Comparison of ENCODE assay signal across 20 cellular contexts in genomic region chr14:71086571-71086970, GRCh38.
A peak's percentile ranks its signal among the peaks of the same experiment; 100 is the strongest.
DNase-seq lines count a peak whose midpoint lies in the region; ATAC-seq and TF ChIP-seq lines count a peak whose summit lies in the region.
"Had no signal": no experiment of that assay in that cellular context is flagged by ENCODE, and none has a peak within 500 bp of the region (broad histone marks: within the 10 kb centered on the region; RNA-seq: fewer than 3 reads in every experiment).

No MANE protein-coding gene starts in this region.

- WGBS in IMR-90 (ENCODE audit: extremely low coverage in 2 of 2, insufficient read length in 1 of 2), 2 experiments, result 100% methylated on average over 2 of the region's 7 CpGs; no CpG with 5 or more reads in 1 of the 2 experiments

- dilution Hi-C loops in IMR-90 (cut with HindIII; ENCODE audit: low sequenced_read_pairs, unreplicated experiment), result no loop called here

- 0 out of 2 replicates have a peak overlapping the region, but pooled peaks have one; percentile 21 for H3K4ac ChIP-seq in IMR-90 (ENCODE audit: low read depth, low read length)

- CTCF ChIA-PET in CD8-positive, alpha-beta T cell (lab: Charles Lee), result no interaction called here
- CTCF ChIA-PET in IMR-90 (lab: Yijun Ruan, JAX), result no interaction called here

- no peak for TF ChIP-seq POLR2A in IMR-90 (IDR thresholded peaks at IDR 0.05; ENCODE audit: low read depth, low read length)

- TF ChIP-seq RAD21 in IMR-90 (IDR thresholded peaks at IDR 0.05; ENCODE audit: low read length), result no peak

- no peaks in the 10 kb centered on the region for H3K27me3 ChIP-seq in CD8-positive, alpha-beta T cell (ENCODE audit: insufficient read depth, low read length)
- H3K27me3 ChIP-seq in IMR-90 (ENCODE audit: control insufficient read depth, insufficient read depth, low read length) (no peaks in the 10 kb centered on the region), H7 (ENCODE audit: control insufficient read depth, insufficient read depth, low read length) (no peaks in the 10 kb centered on the region)
- H3K27me3 ChIP-seq: neutrophil, SJSA1, thyroid gland had no signal

- H3K56ac ChIP-seq in IMR-90 (ENCODE audit: extremely low read depth, insufficient read depth, low read length), result no peak overlapping the region; the same call in 1 of the 2 replicates

- DNase-seq in CD8-positive, alpha-beta T cell, result no peak
- no peak for DNase-seq in IMR-90
- no peak for DNase-seq in endothelial cell (ENCODE audit: low spot score)
- DNase-seq in nephron progenitor cell, result no peak
- no peak for DNase-seq in H7
- no peak for DNase-seq in NK-92 (lab: John Stamatoyannopoulos, UW; ENCODE audit: unreplicated experiment)
- DNase-seq: activated gamma-delta T cell; aorta; DMS79; NCI-H1436; NCI-H2171; NCI-H748 treated with DMSO at 0.1 percent for 48 hours; PC-3; stimulated activated CD4-positive, alpha-beta T cell treated with anti-CD3 and anti-CD28 coated beads, Interleukin-15, amount 100 ng/mL, for 24 hours; thyroid gland had no signal

- no peak overlapping the region for H2AFZ ChIP-seq in IMR-90 (replicated peaks; ENCODE audit: low read length, poor library complexity)

- no peaks in the 10 kb centered on the region for H3K27me3 Mint-ChIP-seq in CD8-positive, alpha-beta T cell (ENCODE audit: low read depth)
- peaks cover 2% of the 10 kb centered on the region for H3K27me3 Mint-ChIP-seq in endothelial cell (ENCODE audit: unreplicated experiment)
- no peaks in the 10 kb centered on the region for H3K27me3 Mint-ChIP-seq in nephron progenitor cell (ENCODE audit: low read depth, poor library complexity)
- H3K27me3 Mint-ChIP-seq: stimulated activated memory B cell treated with anti-CD40 and anti-IgM and Interleukin-4, amounts not matched to agents 10 μg/mL and 1 μg/mL and 100 μg/mL, for 72 hours had no signal

- no peak overlapping the region for H2AK9ac ChIP-seq in IMR-90 (replicated peaks; ENCODE audit: low read depth, low read length, poor library complexity)

- no TSS peak for BruUV-seq in IMR-90 (replicated peaks; lab: Mats Ljungman, UMichigan)

- POLR2A ChIA-PET in CD8-positive, alpha-beta T cell (lab: Charles Lee), result no interaction called here
- POLR2A ChIA-PET in IMR-90 (lab: Charles Lee; ENCODE audit: unreplicated experiment), result no interaction called here

- peak overlapping the region; percentile 31 for H2BK20ac ChIP-seq in IMR-90 (ENCODE audit: low read depth, low read length)

- H3K9me1 ChIP-seq in IMR-90 (ENCODE audit: insufficient read depth, low read length), result peaks cover 12% of the 10 kb centered on the region

- H3K4me1 Mint-ChIP-seq in CD8-positive, alpha-beta T cell (ENCODE audit: low read depth), result peaks cover 18% of the 10 kb centered on the region
- H3K4me1 Mint-ChIP-seq in endothelial cell (ENCODE audit: unreplicated experiment), result peaks cover 5% of the 10 kb centered on the region
- H3K4me1 Mint-ChIP-seq in nephron progenitor cell, result peaks cover 6% of the 10 kb centered on the region

- peaks cover 13 to 16% of the 10 kb centered on the region in 2 experiments for H3K79me1 ChIP-seq in IMR-90 (ENCODE audit: low read depth in 1 of 2, low read length in 2 of 2)

- peak overlapping the region; percentile 16 for H3K27ac Mint-ChIP-seq in CD8-positive, alpha-beta T cell
- H3K27ac Mint-ChIP-seq in endothelial cell (ENCODE audit: unreplicated experiment) (peak overlapping the region; percentile 51), nephron progenitor cell (peak overlapping the region; percentile 94)
- H3K27ac Mint-ChIP-seq: stimulated activated memory B cell treated with anti-CD40 and anti-IgM and Interleukin-4, amounts not matched to agents 10 μg/mL and 1 μg/mL and 100 μg/mL, for 72 hours had no signal

- H2BK5ac ChIP-seq in IMR-90 (ENCODE audit: low read depth, low read length, poor library complexity, severe bottlenecking), result no peak overlapping the region

- no peaks in the 10 kb centered on the region for H3K9me3 ChIP-seq in CD8-positive, alpha-beta T cell (ENCODE audit: low read length)
- H3K9me3 ChIP-seq in IMR-90 (ENCODE audit: control insufficient read depth, insufficient read depth, low read length), result no peaks in the 10 kb centered on the region
- H3K9me3 ChIP-seq: neutrophil, SJSA1, thyroid gland had no signal

- no peak overlapping the region for H3K27ac ChIP-seq in CD8-positive, alpha-beta T cell (ENCODE audit: low read depth, low read length)
- H3K27ac ChIP-seq in IMR-90 (ENCODE audit: insufficient read depth, low read length), result 0 out of 2 replicates have a peak overlapping the region, but pooled peaks have one; percentile 1
- H3K27ac ChIP-seq: neutrophil, SJSA1, thyroid gland had no signal

- H2BK15ac ChIP-seq in IMR-90 (ENCODE audit: low read depth, low read length), result no peak overlapping the region

- TF ChIP-seq CTCF in CD8-positive, alpha-beta T cell (IDR thresholded peaks at IDR 0.05), result no peak
- TF ChIP-seq CTCF in IMR-90 (conservative IDR thresholded peaks at IDR 0.05; ENCODE audit: low read depth, low read length) (no peak), endothelial cell (IDR thresholded peaks at IDR 0.05; ENCODE audit: unreplicated experiment) (no peak), nephron progenitor cell (IDR thresholded peaks at IDR 0.05) (no peak)

- 0 out of 2 replicates have a peak overlapping the region, but pooled peaks have one; percentile 4 for H2AK5ac ChIP-seq in IMR-90 (ENCODE audit: low read depth, low read length)

- no peak overlapping the region for H3K4me3 Mint-ChIP-seq in CD8-positive, alpha-beta T cell
- H3K4me3 Mint-ChIP-seq in endothelial cell (ENCODE audit: unreplicated experiment) (no peak overlapping the region), nephron progenitor cell (no peak overlapping the region)
- H3K4me3 Mint-ChIP-seq: stimulated activated memory B cell treated with anti-CD40 and anti-IgM and Interleukin-4, amounts not matched to agents 10 μg/mL and 1 μg/mL and 100 μg/mL, for 72 hours had no signal

- no peak overlapping the region for H3K14ac ChIP-seq in IMR-90 (replicated peaks; ENCODE audit: low read depth, low read length)

- no peak overlapping the region for H3K4me2 ChIP-seq in IMR-90 (ENCODE audit: low read depth, low read length)

- no peak overlapping the region for H4K5ac ChIP-seq in IMR-90 (ENCODE audit: low read depth, low read length)

- no peaks in the 10 kb centered on the region for H3K4me1 ChIP-seq in CD8-positive, alpha-beta T cell (ENCODE audit: insufficient read depth, low read length)
- peaks cover 5% of the 10 kb centered on the region; the same call in 1 of the 2 replicates for H3K4me1 ChIP-seq in IMR-90 (ENCODE audit: control insufficient read depth, insufficient read depth, low read length)
- H3K4me1 ChIP-seq: SJSA1, thyroid gland had no signal

- no peak overlapping the region for H3K4me3 ChIP-seq in CD8-positive, alpha-beta T cell (ENCODE audit: low read depth, low read length)
- H3K4me3 ChIP-seq in IMR-90 (ENCODE audit: insufficient read depth, low read depth, low read length), result no peak overlapping the region
- no peak overlapping the region for H3K4me3 ChIP-seq in H7 (ENCODE audit: insufficient read depth, low read depth, low read length)
- H3K4me3 ChIP-seq: lung, SJSA1, thyroid gland had no signal

- no peak overlapping the region for H3K23ac ChIP-seq in IMR-90 (ENCODE audit: low read depth, low read length)

- in situ Hi-C loops in IMR-90 (cut with MboI; ENCODE audit: low sequenced_read_pairs), result no loop called here

- 0 out of 2 replicates have a peak overlapping the region, but pooled peaks have one; percentile 20 for H2BK120ac ChIP-seq in IMR-90 (ENCODE audit: low read depth, low read length)

- H4K8ac ChIP-seq in IMR-90 (ENCODE audit: low read depth in 2 of 2, low read length in 2 of 2), result no peak overlapping the region; a peak in 1 of 4 replicates

- no peak for ATAC-seq in CD8-positive, alpha-beta T cell
- ATAC-seq in IMR-90 (ENCODE audit: low read depth) (no peak), HG03095 (IDR thresholded peaks at IDR 0.05; ENCODE audit: unreplicated experiment) (no peak)
- ATAC-seq: PC-3; stimulated activated memory B cell treated with anti-CD40 and anti-IgM and Interleukin-4, amounts not matched to agents 10 μg/mL and 1 μg/mL and 100 μg/mL, for 72 hours had no signal

- no peaks in the 10 kb centered on the region for H4K20me1 ChIP-seq in IMR-90 (ENCODE audit: insufficient read depth, low read length)

- 0 out of 2 replicates have a peak overlapping the region, but pooled peaks have one; percentile 3 for H4K91ac ChIP-seq in IMR-90 (ENCODE audit: insufficient read depth, low read depth, low read length)

- no peak overlapping the region for H3K18ac ChIP-seq in IMR-90 (ENCODE audit: low read depth, low read length)

- no peaks in the 10 kb centered on the region for H3K9me3 Mint-ChIP-seq in CD8-positive, alpha-beta T cell
- H3K9me3 Mint-ChIP-seq in endothelial cell (ENCODE audit: unreplicated experiment) (no peaks in the 10 kb centered on the region), nephron progenitor cell (peaks cover 4% of the 10 kb centered on the region)
- H3K9me3 Mint-ChIP-seq: stimulated activated memory B cell treated with anti-CD40 and anti-IgM and Interleukin-4, amounts not matched to agents 10 μg/mL and 1 μg/mL and 100 μg/mL, for 72 hours had no signal

- H3K36me3 ChIP-seq in CD8-positive, alpha-beta T cell (ENCODE audit: insufficient read depth, low read length), result peaks cover 25% of the 10 kb centered on the region
- peaks cover 19% of the 10 kb centered on the region for H3K36me3 ChIP-seq in IMR-90 (ENCODE audit: control insufficient read depth, insufficient read depth, low read length)
- H3K36me3 ChIP-seq in H7 (replicated peaks; ENCODE audit: control insufficient read depth, insufficient read depth, low read length), result peaks cover 4% of the 10 kb centered on the region

- intact Hi-C loops in CD8-positive, alpha-beta T cell (cut with DNase I, micrococcal nuclease), result no loop called here
- intact Hi-C loops in IMR-90 (cut with micrococcal nuclease), result no loop called here

- no peak overlapping the region for H3K9ac ChIP-seq in IMR-90 (ENCODE audit: low read depth, low read length)

- H3K36me3 Mint-ChIP-seq in CD8-positive, alpha-beta T cell, result peaks cover 85% of the 10 kb centered on the region
- peaks cover 36% of the 10 kb centered on the region for H3K36me3 Mint-ChIP-seq in endothelial cell (ENCODE audit: low read depth, unreplicated experiment)
- peaks cover 62% of the 10 kb centered on the region for H3K36me3 Mint-ChIP-seq in nephron progenitor cell (ENCODE audit: low read depth)

TF ChIP-seq in IMR-90, 13 proteins besides CTCF, POLR2A, EP300 and RAD21 (continues in another document):
- TF ChIP-seq CEBPB (IDR thresholded peaks at IDR 0.05; ENCODE audit: low read depth, low read length) (no peak), MAZ (IDR thresholded peaks at IDR 0.05; ENCODE audit: borderline replicate concordance, low read depth, low read length) (no peak), ELK1 (IDR thresholded peaks at IDR 0.05; ENCODE audit: borderline replicate concordance, low read depth, low read length) (no peak)

Comparison
In these comparisons a context has a peak if more than half of its experiments do, and no peak if none do; other contexts are left out.
1. H3K27ac Mint-ChIP-seq: peak in every context shown above with its lines; median percentile 94 in nephron progenitor cell; 51 in endothelial cell; 16 in CD8-positive, alpha-beta T cell.